Comparison of ENCODE assay signal across 19 cellular contexts in genomic region chr5:160479220-160479619, GRCh38. TPM values are rescaled to one million over a fixed set of nuclear protein-coding genes. Genes with fewer than 3 reads are reported as not detected.
DNase-seq lines count a peak whose midpoint lies in the region; ATAC-seq and TF ChIP-seq lines count a peak whose summit lies in the region.
"Had no signal": no experiment of that assay in that cellular context is flagged by ENCODE, and none has a peak within 500 bp of the region (broad histone marks: within the 10 kb centered on the region; RNA-seq: fewer than 3 reads in every experiment).

No MANE protein-coding gene starts in this region.

- CTCF ChIA-PET in activated CD8-positive, alpha-beta memory T cell treated with anti-CD3 and anti-CD28 coated beads, Interleukin-2, amount 10 ng/mL, durations not matched to agents 7 days and 5 days (lab: Charles Lee) = interaction anchor here (1.6 to 7.0 kb wide), 3 partner anchors 10 to 41 kb away, joined by 3 to 29 read pairs (median 9); no protein-coding TSS in a partner anchor
- CTCF ChIA-PET in RWPE1 (lab: Yijun Ruan, JAX) = no interaction called here
- CTCF ChIA-PET in HEK293T (lab: Yijun Ruan, JAX) = no interaction called here

- in situ Hi-C loops in SK-MEL-5 (cut with HindIII; ENCODE audit: low pct_unique_long_range_greater_than_20kb, low sequenced_read_pairs) = no loop called here

- H3K27me3 Mint-ChIP-seq in stimulated activated naive CD8-positive, alpha-beta T cell treated with anti-CD3 and anti-CD28 coated beads, Interleukin-15, Interleukin-2, amounts not matched to agents 100 ng/mL and 50 ng/mL, for 24 hours = no peaks in the 10 kb centered on the region
- H3K27me3 Mint-ChIP-seq in dendritic cell treated with granulocyte-macrophage colony-stimulating factor and Interleukin-4, amounts not matched to agents 40 ng/mL and 50 ng/mL, for 4 days = no peaks in the 10 kb centered on the region
- no peaks in the 10 kb centered on the region for H3K27me3 Mint-ChIP-seq in activated CD8-positive, alpha-beta memory T cell treated with anti-CD3 and anti-CD28 coated beads, Interleukin-2, amount 10 ng/mL, durations not matched to agents 7 days and 5 days
- H3K27me3 Mint-ChIP-seq: activated naive CD4-positive, alpha-beta T cell treated with anti-CD3 and anti-CD28 coated beads, Interleukin-2, amount 50 U/mL, for 24 hours; naive thymus-derived CD4-positive, alpha-beta T cell had no signal

- no peaks in the 10 kb centered on the region for H3K9me3 Mint-ChIP-seq in stimulated activated naive CD8-positive, alpha-beta T cell treated with anti-CD3 and anti-CD28 coated beads, Interleukin-15, Interleukin-2, amounts not matched to agents 100 ng/mL and 50 ng/mL, for 24 hours
- H3K9me3 Mint-ChIP-seq in dendritic cell treated with granulocyte-macrophage colony-stimulating factor and Interleukin-4, amounts not matched to agents 40 ng/mL and 50 ng/mL, for 4 days = no peaks in the 10 kb centered on the region
- no peaks in the 10 kb centered on the region for H3K9me3 Mint-ChIP-seq in activated CD8-positive, alpha-beta memory T cell treated with anti-CD3 and anti-CD28 coated beads, Interleukin-2, amount 10 ng/mL, durations not matched to agents 7 days and 5 days (ENCODE audit: low read depth)
- H3K9me3 Mint-ChIP-seq: activated naive CD4-positive, alpha-beta T cell treated with anti-CD3 and anti-CD28 coated beads, Interleukin-2, amount 50 U/mL, for 24 hours; endodermal cell; naive thymus-derived CD4-positive, alpha-beta T cell had no signal

- peaks cover 66% of the 10 kb centered on the region for H3K4me1 Mint-ChIP-seq in stimulated activated naive CD8-positive, alpha-beta T cell treated with anti-CD3 and anti-CD28 coated beads, Interleukin-15, Interleukin-2, amounts not matched to agents 100 ng/mL and 50 ng/mL, for 24 hours (ENCODE audit: low read depth)
- H3K4me1 Mint-ChIP-seq in dendritic cell treated with granulocyte-macrophage colony-stimulating factor and Interleukin-4, amounts not matched to agents 40 ng/mL and 50 ng/mL, for 4 days (ENCODE audit: low read depth) = peaks cover 58% of the 10 kb centered on the region
- H3K4me1 Mint-ChIP-seq in activated CD8-positive, alpha-beta memory T cell treated with anti-CD3 and anti-CD28 coated beads, Interleukin-2, amount 10 ng/mL, durations not matched to agents 7 days and 5 days = peaks cover 72% of the 10 kb centered on the region

- H3K27ac Mint-ChIP-seq in stimulated activated naive CD8-positive, alpha-beta T cell treated with anti-CD3 and anti-CD28 coated beads, Interleukin-15, Interleukin-2, amounts not matched to agents 100 ng/mL and 50 ng/mL, for 24 hours = no peak overlapping the region
- H3K27ac Mint-ChIP-seq in dendritic cell treated with granulocyte-macrophage colony-stimulating factor and Interleukin-4, amounts not matched to agents 40 ng/mL and 50 ng/mL, for 4 days = peak overlapping the region; percentile 58
- H3K27ac Mint-ChIP-seq in activated CD8-positive, alpha-beta memory T cell treated with anti-CD3 and anti-CD28 coated beads, Interleukin-2, amount 10 ng/mL, durations not matched to agents 7 days and 5 days = no peak overlapping the region
- H3K27ac Mint-ChIP-seq: endodermal cell had no signal

- H3K27ac ChIP-seq in RWPE1 = no peak overlapping the region
- H3K27ac ChIP-seq: tibial artery had no signal

- no peak for ATAC-seq in stimulated activated naive CD8-positive, alpha-beta T cell treated with anti-CD3 and anti-CD28 coated beads, Interleukin-15, Interleukin-2, amounts not matched to agents 100 U/mL and 50 U/mL, for 24 hours
- no peak for ATAC-seq in activated CD8-positive, alpha-beta memory T cell treated with anti-CD3 and anti-CD28 coated beads, Interleukin-2, amount 10 ng/mL, durations not matched to agents 7 days and 5 days
- ATAC-seq: naive thymus-derived CD4-positive, alpha-beta T cell had no signal

- TF ChIP-seq CTCF in RWPE1 (conservative IDR thresholded peaks at IDR 0.05; ENCODE audit: low read depth) = no peak

- H3K36me3 Mint-ChIP-seq in stimulated activated naive CD8-positive, alpha-beta T cell treated with anti-CD3 and anti-CD28 coated beads, Interleukin-15, Interleukin-2, amounts not matched to agents 100 ng/mL and 50 ng/mL, for 24 hours (ENCODE audit: low read depth) = peaks cover 79% of the 10 kb centered on the region
- peaks cover 78% of the 10 kb centered on the region for H3K36me3 Mint-ChIP-seq in dendritic cell treated with granulocyte-macrophage colony-stimulating factor and Interleukin-4, amounts not matched to agents 40 ng/mL and 50 ng/mL, for 4 days (ENCODE audit: low read depth)
- peaks cover 70% of the 10 kb centered on the region for H3K36me3 Mint-ChIP-seq in activated CD8-positive, alpha-beta memory T cell treated with anti-CD3 and anti-CD28 coated beads, Interleukin-2, amount 10 ng/mL, durations not matched to agents 7 days and 5 days

- POLR2A ChIA-PET in RWPE1 (lab: Yijun Ruan, JAX; ENCODE audit: low non-redundant PET) = no interaction called here
- POLR2A ChIA-PET in HEK293T (lab: Yijun Ruan, JAX) = no interaction called here

- no peak for DNase-seq in stimulated activated naive CD8-positive, alpha-beta T cell treated with anti-CD3 and anti-CD28 coated beads, Interleukin-15, Interleukin-2, amounts not matched to agents 100 U/mL and 50 U/mL, for 24 hours
- peak; percentile 33 for DNase-seq in SK-MEL-5 (ENCODE audit: low read depth, low spot score)
- no peak for DNase-seq in iPS-NIHi7 (ENCODE audit: extremely low spot score)
- no peak for DNase-seq in activated CD8-positive, alpha-beta memory T cell treated with anti-CD3 and anti-CD28 coated beads, Interleukin-2, amount 10 ng/mL, durations not matched to agents 7 days and 5 days
- DNase-seq in RWPE1 (ENCODE audit: low spot score) = no peak
- DNase-seq in HEK293T (ENCODE audit: extremely low spot score) = no peak
- DNase-seq: activated CD4-positive, alpha-beta T cell treated with anti-CD3 and anti-CD28 coated beads, Interleukin-2, amount 50 U/mL, for 1 hour; endodermal cell; Karpas-422; left cardiac atrium; mesendoderm; naive thymus-derived CD4-positive, alpha-beta T cell; NCI-H1092 treated with DMSO at 0.1 percent for 48 hours; NCI-H2081 treated with DMSO at 0.1 percent for 48 hours; stimulated activated naive CD4-positive, alpha-beta T cell; tibial artery had no signal

- intact Hi-C loops in dendritic cell treated with granulocyte-macrophage colony-stimulating factor and Interleukin-4, amounts not matched to agents 40 ng/mL and 50 ng/mL, for 4 days (cut with micrococcal nuclease) = no loop called here

- H3K4me3 Mint-ChIP-seq in stimulated activated naive CD8-positive, alpha-beta T cell treated with anti-CD3 and anti-CD28 coated beads, Interleukin-15, Interleukin-2, amounts not matched to agents 100 ng/mL and 50 ng/mL, for 24 hours = peak overlapping the region; percentile 47
- H3K4me3 Mint-ChIP-seq in dendritic cell treated with granulocyte-macrophage colony-stimulating factor and Interleukin-4, amounts not matched to agents 40 ng/mL and 50 ng/mL, for 4 days = no peak overlapping the region
- no peak overlapping the region for H3K4me3 Mint-ChIP-seq in activated CD8-positive, alpha-beta memory T cell treated with anti-CD3 and anti-CD28 coated beads, Interleukin-2, amount 10 ng/mL, durations not matched to agents 7 days and 5 days
- H3K4me3 Mint-ChIP-seq: activated naive CD4-positive, alpha-beta T cell treated with anti-CD3 and anti-CD28 coated beads, Interleukin-2, amount 50 U/mL, for 24 hours; endodermal cell had no signal

TF ChIP-seq in HEK293T, 16 proteins besides CTCF, POLR2A, EP300 and RAD21:
- TF ChIP-seq TARDBP (IDR thresholded peaks at IDR 0.05) = no peak
- no peak for TF ChIP-seq ZNF384 (IDR thresholded peaks at IDR 0.05)
- no peak for TF ChIP-seq ELF4 (IDR thresholded peaks at IDR 0.05)
- no peak for TF ChIP-seq CTBP1 (IDR thresholded peaks at IDR 0.05; ENCODE audit: borderline replicate concordance)
- TF ChIP-seq FOXK2 (IDR thresholded peaks at IDR 0.05) = no peak
- TF ChIP-seq FOXM1 (IDR thresholded peaks at IDR 0.05; ENCODE audit: borderline replicate concordance) = no peak
- no peak for TF ChIP-seq BHLHE40 (IDR thresholded peaks at IDR 0.05; ENCODE audit: borderline replicate concordance)
- no peak for TF ChIP-seq SP1 (IDR thresholded peaks at IDR 0.05)
- TF ChIP-seq LEF1 (IDR thresholded peaks at IDR 0.05; ENCODE audit: borderline replicate concordance) = no peak
- TF ChIP-seq PKNOX1 (IDR thresholded peaks at IDR 0.05) = no peak
- TF ChIP-seq HDGF (IDR thresholded peaks at IDR 0.05; ENCODE audit: borderline replicate concordance) = no peak
- TF ChIP-seq L3MBTL2 (conservative IDR thresholded peaks at IDR 0.05) = no peak
- TF ChIP-seq FOXA1 (IDR thresholded peaks at IDR 0.05) = no peak
- no peak for TF ChIP-seq ARNT (IDR thresholded peaks at IDR 0.05)
- no peak for TF ChIP-seq NFRKB (IDR thresholded peaks at IDR 0.05)
- TF ChIP-seq SUZ12 (IDR thresholded peaks at IDR 0.05) = no peak

RNA-seq across cellular contexts. Expression of gene PTTG1, which starts 57.6 kb away (rescaled TPM):
- 238 and 294 TPM in 2 replicates for total RNA-seq in SK-MEL-5 (2014; rRNA removed; shearing (Covaris generic))
- polyA plus RNA-seq in SK-MEL-5 (2015; cell fraction: cytosol; rRNA removed) = 277 and 486 TPM in 2 replicates
- polyA plus RNA-seq in SK-MEL-5 (2015; cell fraction: nucleus; rRNA removed) = 132 and 221 TPM in 2 replicates
- total RNA-seq in activated CD8-positive, alpha-beta memory T cell treated with anti-CD3 and anti-CD28 coated beads, Interleukin-2, amount 10 ng/mL, durations not matched to agents 7 days and 5 days = 100 to 1,000 TPM; 204 to 212 TPM
